ENCODE assay signal across 8 cellular contexts in genomic region chr15:31346367-31347066, GRCh38. TPM values are rescaled to one million over a fixed set of nuclear protein-coding genes. Genes with fewer than 3 reads are reported as not detected.
DNase-seq lines count a peak whose midpoint lies in the region; ATAC-seq and TF ChIP-seq lines count a peak whose summit lies in the region.

No MANE protein-coding gene starts in this region.

- peak overlapping the region; percentile 100 for H3K27ac Mint-ChIP-seq in activated T-cell treated with anti-CD3 and anti-CD28 coated beads, Interleukin-2, amount 50 U/mL, for 72 hours
- peak overlapping the region; percentile 99 for H3K27ac Mint-ChIP-seq in central memory CD8-positive, alpha-beta T cell (ENCODE audit: low read depth)

- peak overlapping the region; percentile 97 to 100 for H3K4me3 Mint-ChIP-seq in activated T-cell treated with anti-CD3 and anti-CD28 coated beads, Interleukin-2, amount 50 U/mL, for 72 hours
- peak overlapping the region; percentile 96 for H3K4me3 Mint-ChIP-seq in central memory CD8-positive, alpha-beta T cell

- no peaks in the 10 kb centered on the region for H3K9me3 Mint-ChIP-seq in activated T-cell treated with anti-CD3 and anti-CD28 coated beads, Interleukin-2, amount 50 U/mL, for 72 hours
- H3K9me3 Mint-ChIP-seq in central memory CD8-positive, alpha-beta T cell = no peaks in the 10 kb centered on the region

- peaks cover 60 to 98% of the 10 kb centered on the region in 2 donors for H3K4me1 ChIP-seq in thoracic aorta (ENCODE audit: control insufficient read depth in 1 of 2, low read depth in 2 of 2)

- ATAC-seq in activated T-cell treated with anti-CD3 and anti-CD28 coated beads, Interleukin-2, amount 50 U/mL, for 72 hours (replicated peaks in 1 of 2) = peak; percentile 15 to 19
- ATAC-seq in HG03045 (IDR thresholded peaks at IDR 0.05; ENCODE audit: unreplicated experiment) (peak; percentile 34), thoracic aorta (ENCODE audit: insufficient number of reproducible peaks, low FRiP score, low read depth) (no peak)
- no peak for ATAC-seq in central memory CD8-positive, alpha-beta T cell (replicated peaks; ENCODE audit: extremely low read depth, poor library complexity, severe bottlenecking)

- H3K27ac ChIP-seq in thoracic aorta = peak overlapping the region in 1 of 2 donors; percentile 77

- H3K4me1 Mint-ChIP-seq in activated T-cell treated with anti-CD3 and anti-CD28 coated beads, Interleukin-2, amount 50 U/mL, for 72 hours (ENCODE audit: low read depth) = peaks cover 90% of the 10 kb centered on the region
- H3K4me1 Mint-ChIP-seq in central memory CD8-positive, alpha-beta T cell = peaks cover 95% of the 10 kb centered on the region

- peaks cover 12 to 38% of the 10 kb centered on the region in 2 donors for H3K36me3 Mint-ChIP-seq in activated T-cell treated with anti-CD3 and anti-CD28 coated beads, Interleukin-2, amount 50 U/mL, for 72 hours (ENCODE audit: insufficient read depth in 2 of 2)
- peaks cover 69% of the 10 kb centered on the region for H3K36me3 Mint-ChIP-seq in central memory CD8-positive, alpha-beta T cell (ENCODE audit: insufficient read depth)

- TF ChIP-seq CTCF in thoracic aorta (IDR thresholded peaks at IDR 0.05) = no peak

- no peaks in the 10 kb centered on the region for H3K27me3 ChIP-seq in thoracic aorta (replicated peaks; ENCODE audit: insufficient read depth)

- no peaks in the 10 kb centered on the region for H3K27me3 Mint-ChIP-seq in activated T-cell treated with anti-CD3 and anti-CD28 coated beads, Interleukin-2, amount 50 U/mL, for 72 hours (ENCODE audit: low read depth)
- H3K27me3 Mint-ChIP-seq in central memory CD8-positive, alpha-beta T cell = no peaks in the 10 kb centered on the region

- H3K4me3 ChIP-seq in thoracic aorta = peak overlapping the region; percentile 16

- H3K36me3 ChIP-seq in thoracic aorta = no peaks in the 10 kb centered on the region

- H3K9me3 ChIP-seq in thoracic aorta = no peaks in the 10 kb centered on the region

- DNase-seq in activated T-cell treated with anti-CD3 and anti-CD28 coated beads, Interleukin-2, amount 50 U/mL, for 72 hours = peak in 1 of 2 donors; percentile 57
- no peak for DNase-seq in activated T-cell treated with anti-CD3 and anti-CD28 coated beads, Interleukin-2, amount 50 U/mL, for 1 hour
- no peak for DNase-seq in central memory CD8-positive, alpha-beta T cell (ENCODE audit: low spot score in 2 of 2)
- DNase-seq in thoracic aorta (ENCODE audit: low spot score) (no peak), foreskin melanocyte (no peak), DMS79 (lab: John Stamatoyannopoulos, UW) (no peak), SW 1271 (lab: John Stamatoyannopoulos, UW) (no peak)

RNA-seq across cellular contexts. Expression of gene KLF13, which starts 19.9 kb away (rescaled TPM):
- 100 to 1,000 TPM; 260 to 273 TPM for total RNA-seq in activated T-cell treated with anti-CD3 and anti-CD28 coated beads, Interleukin-2, amount 50 U/mL, for 72 hours
- 10 to 100 TPM; 59.5 to 76.5 TPM for total RNA-seq in thoracic aorta

Comparison
In these comparisons a context has a peak if more than half of its experiments do, and no peak if none do; other contexts are left out.
1. ATAC-seq: peak in activated T-cell treated with anti-CD3 and anti-CD28 coated beads, Interleukin-2, amount 50 U/mL, for 72 hours (2 of 2) and HG03045 (single experiment); none in central memory CD8-positive, alpha-beta T cell (single experiment) and thoracic aorta (single experiment).